11 cellular contexts compared by ENCODE assay signal in genomic region chr17:11701906-11702305, GRCh38.
"Had no signal": no experiment of that assay in that cellular context is flagged by ENCODE, and none has a peak within 500 bp of the region (broad histone marks: within the 10 kb centered on the region; RNA-seq: fewer than 3 reads in every experiment).

No MANE protein-coding gene starts in this region.

- FAIRE-seq: H1, H54 had no signal

- DNase-seq: GM23248, GOT3, H7, H9, HCEC 1CT, HFFc6 had no signal

- H3K4me3 ChIP-seq: GM23248, GM23338, HAP-1 had no signal

- H3K4me1 ChIP-seq: HAP-1 had no signal

- H3K27ac ChIP-seq: GM23248 had no signal

- H3K36me3 ChIP-seq: HAP-1 had no signal

- ATAC-seq: GM23338, HCT116 had no signal
